In genomic region chr6:157534134-157534871, GRCh38 we compare ENCODE assay signal across 1 cellular context.
TF ChIP-seq lines count a peak whose summit lies in the region.

No MANE protein-coding gene starts in this region.

TF ChIP-seq in K562, 482 proteins besides CTCF, POLR2A, EP300 and RAD21 (continued from another document and continues in another):
- no peak for TF ChIP-seq MBD2 (IDR thresholded peaks at IDR 0.05; ENCODE audit: borderline replicate concordance, low read depth)
- TF ChIP-seq, protein P1, sequence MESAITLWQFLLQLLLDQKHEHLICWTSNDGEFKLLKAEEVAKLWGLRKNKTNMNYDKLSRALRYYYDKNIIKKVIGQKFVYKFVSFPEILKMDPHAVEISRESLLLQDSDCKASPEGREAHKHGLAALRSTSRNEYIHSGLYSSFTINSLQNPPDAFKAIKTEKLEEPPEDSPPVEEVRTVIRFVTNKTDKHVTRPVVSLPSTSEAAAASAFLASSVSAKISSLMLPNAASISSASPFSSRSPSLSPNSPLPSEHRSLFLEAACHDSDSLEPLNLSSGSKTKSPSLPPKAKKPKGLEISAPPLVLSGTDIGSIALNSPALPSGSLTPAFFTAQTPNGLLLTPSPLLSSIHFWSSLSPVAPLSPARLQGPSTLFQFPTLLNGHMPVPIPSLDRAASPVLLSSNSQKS (CRISPR knock-in tag; IDR thresholded peaks at IDR 0.05): no peak
- no peak for TF ChIP-seq NFYB (IDR thresholded peaks at IDR 0.05; ENCODE audit: extremely low read depth, insufficient read length)
- TF ChIP-seq KLF6 (CRISPR knock-in tag; IDR thresholded peaks at IDR 0.05; ENCODE audit: borderline replicate concordance): peak; percentile 88
- TF ChIP-seq TFAM (CRISPR knock-in tag; conservative IDR thresholded peaks at IDR 0.05): no peak
- TF ChIP-seq TOE1 (IDR thresholded peaks at IDR 0.05; ENCODE audit: borderline replicate concordance): no peak
- no peak for TF ChIP-seq TOE1 (CRISPR knock-in tag; IDR thresholded peaks at IDR 0.05; ENCODE audit: borderline replicate concordance, low read depth)
- TF ChIP-seq, protein P2, sequence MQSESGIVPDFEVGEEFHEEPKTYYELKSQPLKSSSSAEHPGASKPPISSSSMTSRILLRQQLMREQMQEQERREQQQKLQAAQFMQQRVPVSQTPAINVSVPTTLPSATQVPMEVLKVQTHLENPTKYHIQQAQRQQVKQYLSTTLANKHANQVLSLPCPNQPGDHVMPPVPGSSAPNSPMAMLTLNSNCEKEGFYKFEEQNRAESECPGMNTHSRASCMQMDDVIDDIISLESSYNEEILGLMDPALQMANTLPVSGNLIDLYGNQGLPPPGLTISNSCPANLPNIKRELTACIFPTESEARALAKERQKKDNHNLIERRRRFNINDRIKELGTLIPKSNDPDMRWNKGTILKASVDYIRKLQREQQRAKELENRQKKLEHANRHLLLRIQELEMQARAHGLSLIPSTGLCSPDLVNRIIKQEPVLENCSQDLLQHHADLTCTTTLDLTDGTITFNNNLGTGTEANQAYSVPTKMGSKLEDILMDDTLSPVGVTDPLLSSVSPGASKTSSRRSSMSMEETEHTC (IDR thresholded peaks at IDR 0.05): no peak
- TF ChIP-seq PRMT5 (CRISPR knock-in tag; IDR thresholded peaks at IDR 0.05): no peak
- TF ChIP-seq, protein P3, sequence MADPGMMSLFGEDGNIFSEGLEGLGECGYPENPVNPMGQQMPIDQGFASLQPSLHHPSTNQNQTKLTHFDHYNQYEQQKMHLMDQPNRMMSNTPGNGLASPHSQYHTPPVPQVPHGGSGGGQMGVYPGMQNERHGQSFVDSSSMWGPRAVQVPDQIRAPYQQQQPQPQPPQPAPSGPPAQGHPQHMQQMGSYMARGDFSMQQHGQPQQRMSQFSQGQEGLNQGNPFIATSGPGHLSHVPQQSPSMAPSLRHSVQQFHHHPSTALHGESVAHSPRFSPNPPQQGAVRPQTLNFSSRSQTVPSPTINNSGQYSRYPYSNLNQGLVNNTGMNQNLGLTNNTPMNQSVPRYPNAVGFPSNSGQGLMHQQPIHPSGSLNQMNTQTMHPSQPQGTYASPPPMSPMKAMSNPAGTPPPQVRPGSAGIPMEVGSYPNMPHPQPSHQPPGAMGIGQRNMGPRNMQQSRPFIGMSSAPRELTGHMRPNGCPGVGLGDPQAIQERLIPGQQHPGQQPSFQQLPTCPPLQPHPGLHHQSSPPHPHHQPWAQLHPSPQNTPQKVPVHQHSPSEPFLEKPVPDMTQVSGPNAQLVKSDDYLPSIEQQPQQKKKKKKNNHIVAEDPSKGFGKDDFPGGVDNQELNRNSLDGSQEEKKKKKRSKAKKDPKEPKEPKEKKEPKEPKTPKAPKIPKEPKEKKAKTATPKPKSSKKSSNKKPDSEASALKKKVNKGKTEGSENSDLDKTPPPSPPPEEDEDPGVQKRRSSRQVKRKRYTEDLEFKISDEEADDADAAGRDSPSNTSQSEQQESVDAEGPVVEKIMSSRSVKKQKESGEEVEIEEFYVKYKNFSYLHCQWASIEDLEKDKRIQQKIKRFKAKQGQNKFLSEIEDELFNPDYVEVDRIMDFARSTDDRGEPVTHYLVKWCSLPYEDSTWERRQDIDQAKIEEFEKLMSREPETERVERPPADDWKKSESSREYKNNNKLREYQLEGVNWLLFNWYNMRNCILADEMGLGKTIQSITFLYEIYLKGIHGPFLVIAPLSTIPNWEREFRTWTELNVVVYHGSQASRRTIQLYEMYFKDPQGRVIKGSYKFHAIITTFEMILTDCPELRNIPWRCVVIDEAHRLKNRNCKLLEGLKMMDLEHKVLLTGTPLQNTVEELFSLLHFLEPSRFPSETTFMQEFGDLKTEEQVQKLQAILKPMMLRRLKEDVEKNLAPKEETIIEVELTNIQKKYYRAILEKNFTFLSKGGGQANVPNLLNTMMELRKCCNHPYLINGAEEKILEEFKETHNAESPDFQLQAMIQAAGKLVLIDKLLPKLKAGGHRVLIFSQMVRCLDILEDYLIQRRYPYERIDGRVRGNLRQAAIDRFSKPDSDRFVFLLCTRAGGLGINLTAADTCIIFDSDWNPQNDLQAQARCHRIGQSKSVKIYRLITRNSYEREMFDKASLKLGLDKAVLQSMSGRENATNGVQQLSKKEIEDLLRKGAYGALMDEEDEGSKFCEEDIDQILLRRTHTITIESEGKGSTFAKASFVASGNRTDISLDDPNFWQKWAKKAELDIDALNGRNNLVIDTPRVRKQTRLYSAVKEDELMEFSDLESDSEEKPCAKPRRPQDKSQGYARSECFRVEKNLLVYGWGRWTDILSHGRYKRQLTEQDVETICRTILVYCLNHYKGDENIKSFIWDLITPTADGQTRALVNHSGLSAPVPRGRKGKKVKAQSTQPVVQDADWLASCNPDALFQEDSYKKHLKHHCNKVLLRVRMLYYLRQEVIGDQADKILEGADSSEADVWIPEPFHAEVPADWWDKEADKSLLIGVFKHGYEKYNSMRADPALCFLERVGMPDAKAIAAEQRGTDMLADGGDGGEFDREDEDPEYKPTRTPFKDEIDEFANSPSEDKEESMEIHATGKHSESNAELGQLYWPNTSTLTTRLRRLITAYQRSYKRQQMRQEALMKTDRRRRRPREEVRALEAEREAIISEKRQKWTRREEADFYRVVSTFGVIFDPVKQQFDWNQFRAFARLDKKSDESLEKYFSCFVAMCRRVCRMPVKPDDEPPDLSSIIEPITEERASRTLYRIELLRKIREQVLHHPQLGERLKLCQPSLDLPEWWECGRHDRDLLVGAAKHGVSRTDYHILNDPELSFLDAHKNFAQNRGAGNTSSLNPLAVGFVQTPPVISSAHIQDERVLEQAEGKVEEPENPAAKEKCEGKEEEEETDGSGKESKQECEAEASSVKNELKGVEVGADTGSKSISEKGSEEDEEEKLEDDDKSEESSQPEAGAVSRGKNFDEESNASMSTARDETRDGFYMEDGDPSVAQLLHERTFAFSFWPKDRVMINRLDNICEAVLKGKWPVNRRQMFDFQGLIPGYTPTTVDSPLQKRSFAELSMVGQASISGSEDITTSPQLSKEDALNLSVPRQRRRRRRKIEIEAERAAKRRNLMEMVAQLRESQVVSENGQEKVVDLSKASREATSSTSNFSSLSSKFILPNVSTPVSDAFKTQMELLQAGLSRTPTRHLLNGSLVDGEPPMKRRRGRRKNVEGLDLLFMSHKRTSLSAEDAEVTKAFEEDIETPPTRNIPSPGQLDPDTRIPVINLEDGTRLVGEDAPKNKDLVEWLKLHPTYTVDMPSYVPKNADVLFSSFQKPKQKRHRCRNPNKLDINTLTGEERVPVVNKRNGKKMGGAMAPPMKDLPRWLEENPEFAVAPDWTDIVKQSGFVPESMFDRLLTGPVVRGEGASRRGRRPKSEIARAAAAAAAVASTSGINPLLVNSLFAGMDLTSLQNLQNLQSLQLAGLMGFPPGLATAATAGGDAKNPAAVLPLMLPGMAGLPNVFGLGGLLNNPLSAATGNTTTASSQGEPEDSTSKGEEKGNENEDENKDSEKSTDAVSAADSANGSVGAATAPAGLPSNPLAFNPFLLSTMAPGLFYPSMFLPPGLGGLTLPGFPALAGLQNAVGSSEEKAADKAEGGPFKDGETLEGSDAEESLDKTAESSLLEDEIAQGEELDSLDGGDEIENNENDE (IDR thresholded peaks at IDR 0.05; ENCODE audit: low read depth, low read length): no peak
- TF ChIP-seq PHF8 (IDR thresholded peaks at IDR 0.05; ENCODE audit: borderline replicate concordance, low read length): no peak
- TF ChIP-seq, protein P4, sequence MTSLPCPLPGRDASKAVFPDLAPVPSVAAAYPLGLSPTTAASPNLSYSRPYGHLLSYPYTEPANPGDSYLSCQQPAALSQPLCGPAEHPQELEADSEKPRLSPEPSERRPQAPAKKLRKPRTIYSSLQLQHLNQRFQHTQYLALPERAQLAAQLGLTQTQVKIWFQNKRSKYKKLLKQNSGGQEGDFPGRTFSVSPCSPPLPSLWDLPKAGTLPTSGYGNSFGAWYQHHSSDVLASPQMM (CRISPR knock-in tag; IDR thresholded peaks at IDR 0.05): no peak
- no peak for TF ChIP-seq ZFP30 (CRISPR knock-in tag; IDR thresholded peaks at IDR 0.05; ENCODE audit: borderline replicate concordance)
- TF ChIP-seq ZBTB5 (IDR thresholded peaks at IDR 0.05): no peak
- TF ChIP-seq SPI1 (IDR thresholded peaks at IDR 0.05; ENCODE audit: borderline replicate concordance, low read depth, low read length): no peak
- TF ChIP-seq CAMTA2 (CRISPR knock-in tag; conservative IDR thresholded peaks at IDR 0.05): no peak
- TF ChIP-seq, protein P5, sequence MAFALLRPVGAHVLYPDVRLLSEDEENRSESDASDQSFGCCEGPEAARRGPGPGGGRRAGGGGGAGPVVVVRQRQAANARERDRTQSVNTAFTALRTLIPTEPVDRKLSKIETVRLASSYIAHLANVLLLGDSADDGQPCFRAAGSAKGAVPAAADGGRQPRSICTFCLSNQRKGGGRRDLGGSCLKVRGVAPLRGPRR (CRISPR knock-in tag; IDR thresholded peaks at IDR 0.05): peak; percentile 84
- TF ChIP-seq EWSR1 (IDR thresholded peaks at IDR 0.05; ENCODE audit: borderline replicate concordance, low read depth, partially characterized antibody): no peak
- no peak for TF ChIP-seq ZNF778 (CRISPR knock-in tag; IDR thresholded peaks at IDR 0.05)
- TF ChIP-seq SRF (CRISPR knock-in tag; IDR thresholded peaks at IDR 0.05): no peak
- TF ChIP-seq, protein P6, sequence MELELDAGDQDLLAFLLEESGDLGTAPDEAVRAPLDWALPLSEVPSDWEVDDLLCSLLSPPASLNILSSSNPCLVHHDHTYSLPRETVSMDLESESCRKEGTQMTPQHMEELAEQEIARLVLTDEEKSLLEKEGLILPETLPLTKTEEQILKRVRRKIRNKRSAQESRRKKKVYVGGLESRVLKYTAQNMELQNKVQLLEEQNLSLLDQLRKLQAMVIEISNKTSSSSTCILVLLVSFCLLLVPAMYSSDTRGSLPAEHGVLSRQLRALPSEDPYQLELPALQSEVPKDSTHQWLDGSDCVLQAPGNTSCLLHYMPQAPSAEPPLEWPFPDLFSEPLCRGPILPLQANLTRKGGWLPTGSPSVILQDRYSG (tag; conservative IDR thresholded peaks at IDR 0.05; ENCODE audit: low read depth): peak; percentile 92
- peak; percentile 86; the same call in 1 of the 2 replicates for TF ChIP-seq DDX20 (tag; IDR thresholded peaks at IDR 0.05; ENCODE audit: low read depth)
- TF ChIP-seq BCL6 (CRISPR knock-in tag; IDR thresholded peaks at IDR 0.05): peak; percentile 43; the same call in 1 of the 2 replicates
- peak; percentile 86 for TF ChIP-seq CXXC5 (CRISPR knock-in tag; IDR thresholded peaks at IDR 0.05)
- TF ChIP-seq, protein P7, sequence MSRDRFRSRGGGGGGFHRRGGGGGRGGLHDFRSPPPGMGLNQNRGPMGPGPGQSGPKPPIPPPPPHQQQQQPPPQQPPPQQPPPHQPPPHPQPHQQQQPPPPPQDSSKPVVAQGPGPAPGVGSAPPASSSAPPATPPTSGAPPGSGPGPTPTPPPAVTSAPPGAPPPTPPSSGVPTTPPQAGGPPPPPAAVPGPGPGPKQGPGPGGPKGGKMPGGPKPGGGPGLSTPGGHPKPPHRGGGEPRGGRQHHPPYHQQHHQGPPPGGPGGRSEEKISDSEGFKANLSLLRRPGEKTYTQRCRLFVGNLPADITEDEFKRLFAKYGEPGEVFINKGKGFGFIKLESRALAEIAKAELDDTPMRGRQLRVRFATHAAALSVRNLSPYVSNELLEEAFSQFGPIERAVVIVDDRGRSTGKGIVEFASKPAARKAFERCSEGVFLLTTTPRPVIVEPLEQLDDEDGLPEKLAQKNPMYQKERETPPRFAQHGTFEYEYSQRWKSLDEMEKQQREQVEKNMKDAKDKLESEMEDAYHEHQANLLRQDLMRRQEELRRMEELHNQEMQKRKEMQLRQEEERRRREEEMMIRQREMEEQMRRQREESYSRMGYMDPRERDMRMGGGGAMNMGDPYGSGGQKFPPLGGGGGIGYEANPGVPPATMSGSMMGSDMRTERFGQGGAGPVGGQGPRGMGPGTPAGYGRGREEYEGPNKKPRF (IDR thresholded peaks at IDR 0.05; ENCODE audit: low read depth, low read length): no peak
- TF ChIP-seq, protein P8, sequence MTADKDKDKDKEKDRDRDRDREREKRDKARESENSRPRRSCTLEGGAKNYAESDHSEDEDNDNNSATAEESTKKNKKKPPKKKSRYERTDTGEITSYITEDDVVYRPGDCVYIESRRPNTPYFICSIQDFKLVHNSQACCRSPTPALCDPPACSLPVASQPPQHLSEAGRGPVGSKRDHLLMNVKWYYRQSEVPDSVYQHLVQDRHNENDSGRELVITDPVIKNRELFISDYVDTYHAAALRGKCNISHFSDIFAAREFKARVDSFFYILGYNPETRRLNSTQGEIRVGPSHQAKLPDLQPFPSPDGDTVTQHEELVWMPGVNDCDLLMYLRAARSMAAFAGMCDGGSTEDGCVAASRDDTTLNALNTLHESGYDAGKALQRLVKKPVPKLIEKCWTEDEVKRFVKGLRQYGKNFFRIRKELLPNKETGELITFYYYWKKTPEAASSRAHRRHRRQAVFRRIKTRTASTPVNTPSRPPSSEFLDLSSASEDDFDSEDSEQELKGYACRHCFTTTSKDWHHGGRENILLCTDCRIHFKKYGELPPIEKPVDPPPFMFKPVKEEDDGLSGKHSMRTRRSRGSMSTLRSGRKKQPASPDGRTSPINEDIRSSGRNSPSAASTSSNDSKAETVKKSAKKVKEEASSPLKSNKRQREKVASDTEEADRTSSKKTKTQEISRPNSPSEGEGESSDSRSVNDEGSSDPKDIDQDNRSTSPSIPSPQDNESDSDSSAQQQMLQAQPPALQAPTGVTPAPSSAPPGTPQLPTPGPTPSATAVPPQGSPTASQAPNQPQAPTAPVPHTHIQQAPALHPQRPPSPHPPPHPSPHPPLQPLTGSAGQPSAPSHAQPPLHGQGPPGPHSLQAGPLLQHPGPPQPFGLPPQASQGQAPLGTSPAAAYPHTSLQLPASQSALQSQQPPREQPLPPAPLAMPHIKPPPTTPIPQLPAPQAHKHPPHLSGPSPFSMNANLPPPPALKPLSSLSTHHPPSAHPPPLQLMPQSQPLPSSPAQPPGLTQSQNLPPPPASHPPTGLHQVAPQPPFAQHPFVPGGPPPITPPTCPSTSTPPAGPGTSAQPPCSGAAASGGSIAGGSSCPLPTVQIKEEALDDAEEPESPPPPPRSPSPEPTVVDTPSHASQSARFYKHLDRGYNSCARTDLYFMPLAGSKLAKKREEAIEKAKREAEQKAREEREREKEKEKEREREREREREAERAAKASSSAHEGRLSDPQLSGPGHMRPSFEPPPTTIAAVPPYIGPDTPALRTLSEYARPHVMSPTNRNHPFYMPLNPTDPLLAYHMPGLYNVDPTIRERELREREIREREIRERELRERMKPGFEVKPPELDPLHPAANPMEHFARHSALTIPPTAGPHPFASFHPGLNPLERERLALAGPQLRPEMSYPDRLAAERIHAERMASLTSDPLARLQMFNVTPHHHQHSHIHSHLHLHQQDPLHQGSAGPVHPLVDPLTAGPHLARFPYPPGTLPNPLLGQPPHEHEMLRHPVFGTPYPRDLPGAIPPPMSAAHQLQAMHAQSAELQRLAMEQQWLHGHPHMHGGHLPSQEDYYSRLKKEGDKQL (CRISPR knock-in tag; IDR thresholded peaks at IDR 0.05; ENCODE audit: borderline replicate concordance): no peak
- no peak for TF ChIP-seq SIRT6 (IDR thresholded peaks at IDR 0.05; ENCODE audit: low read depth, low read length)
